In the genomic region with DNA sequence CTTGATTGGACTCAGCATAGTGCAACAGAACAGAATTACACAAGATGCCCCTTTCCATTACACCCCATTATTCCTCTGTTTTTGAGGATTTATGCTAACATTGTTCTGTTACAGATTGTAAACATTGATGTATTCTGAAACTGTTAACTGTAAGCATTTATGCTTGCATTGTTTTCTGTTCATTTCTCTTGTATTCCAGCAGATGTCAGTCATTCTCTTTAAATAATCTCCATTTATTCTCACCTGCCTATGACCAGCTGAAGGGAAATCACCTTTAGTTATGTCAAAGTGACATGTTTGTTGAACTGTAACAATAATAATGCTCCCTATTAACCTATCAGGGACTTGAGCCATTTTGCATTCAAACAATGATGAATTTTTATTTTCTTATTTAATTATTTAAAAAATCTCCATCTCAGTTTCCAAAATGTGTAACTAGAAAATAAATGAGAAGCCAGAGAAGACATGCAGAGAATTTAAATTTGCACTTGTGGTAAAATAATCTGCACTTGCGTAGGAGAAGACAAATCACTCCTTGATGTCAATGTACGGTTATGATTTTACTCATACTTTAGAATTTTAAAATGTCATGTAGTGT, we compare ENCODE assay signal across 8 cellular contexts. TPM values are rescaled to one million over a fixed set of nuclear protein-coding genes. Genes with fewer than 3 reads are reported as not detected.
DNase-seq lines count a peak whose midpoint lies in the region; ATAC-seq and TF ChIP-seq lines count a peak whose summit lies in the region.

No MANE protein-coding gene starts in this region.

- H3K27ac ChIP-seq in dorsolateral prefrontal cortex: peak overlapping the region in 6 of 59 donors; percentile 1 to 40 (median 23)

- peak; percentile 39 to 84 (median 72) for TF ChIP-seq CTCF in dorsolateral prefrontal cortex (IDR thresholded peaks at IDR 0.05 in 54 of 56, conservative IDR thresholded peaks at IDR 0.05 in 2 of 56; ENCODE audit: low read depth in 1 of 56, partially characterized antibody in 56 of 56)

- H3K27ac Mint-ChIP-seq in stimulated activated naive CD8-positive, alpha-beta T cell treated with anti-CD3 and anti-CD28 coated beads, Interleukin-15, amount 100 ng/mL, for 72 hours: no peak overlapping the region
- no peak overlapping the region for H3K27ac Mint-ChIP-seq in immature natural killer cell

- no peaks in the 10 kb centered on the region for H3K27me3 ChIP-seq in dorsolateral prefrontal cortex

- ATAC-seq in stimulated activated naive CD8-positive, alpha-beta T cell treated with anti-CD3 and anti-CD28 coated beads, Interleukin-15, amount 100 ng/mL, for 72 hours: peak; percentile 66
- ATAC-seq in stimulated activated naive CD8-positive, alpha-beta T cell treated with anti-CD3 and anti-CD28 coated beads, Interleukin-15, Interleukin-2, amounts not matched to agents 100 U/mL and 50 U/mL, for 24 hours: no peak
- peak; percentile 93 for ATAC-seq in HG02588 (IDR thresholded peaks at IDR 0.05; ENCODE audit: unreplicated experiment)

- no peak for DNase-seq in stimulated activated naive CD8-positive, alpha-beta T cell treated with anti-CD3 and anti-CD28 coated beads, Interleukin-15, amount 100 ng/mL, for 72 hours
- DNase-seq in stimulated activated naive CD8-positive, alpha-beta T cell treated with anti-CD3 and anti-CD28 coated beads, Interleukin-15, Interleukin-2, amounts not matched to agents 100 U/mL and 50 U/mL, for 24 hours: no peak
- peak; percentile 53 for DNase-seq in NCI-H1105 treated with DMSO at 0.1 percent for 48 hours (lab: John Stamatoyannopoulos, UW)
- DNase-seq in dorsolateral prefrontal cortex: no peak
- DNase-seq in superior temporal gyrus (ENCODE audit: extremely low spot score): peak; percentile 79
- no peak for DNase-seq in immature natural killer cell
- no peak for DNase-seq in germinal center (ENCODE audit: low spot score)

- no peaks in the 10 kb centered on the region for H3K36me3 Mint-ChIP-seq in immature natural killer cell

- H3K4me1 Mint-ChIP-seq in stimulated activated naive CD8-positive, alpha-beta T cell treated with anti-CD3 and anti-CD28 coated beads, Interleukin-15, amount 100 ng/mL, for 72 hours: no peaks in the 10 kb centered on the region
- no peaks in the 10 kb centered on the region for H3K4me1 Mint-ChIP-seq in immature natural killer cell

- intact Hi-C loops in dorsolateral prefrontal cortex (cut with DNase I): loop anchor here (2.0 to 10.0 kb wide), 3 partner anchors 669 to 957 kb away; no protein-coding TSS in a partner anchor

- H3K4me3 ChIP-seq in dorsolateral prefrontal cortex: peak overlapping the region in 2 of 59 donors; percentile 1

- no peaks in the 10 kb centered on the region for H3K9me3 Mint-ChIP-seq in stimulated activated naive CD8-positive, alpha-beta T cell treated with anti-CD3 and anti-CD28 coated beads, Interleukin-15, amount 100 ng/mL, for 72 hours
- H3K9me3 Mint-ChIP-seq in immature natural killer cell: no peaks in the 10 kb centered on the region

- no peaks in the 10 kb centered on the region for H3K27me3 Mint-ChIP-seq in stimulated activated naive CD8-positive, alpha-beta T cell treated with anti-CD3 and anti-CD28 coated beads, Interleukin-15, amount 100 ng/mL, for 72 hours
- H3K27me3 Mint-ChIP-seq in immature natural killer cell (ENCODE audit: low read depth in 3 of 3): no peaks in the 10 kb centered on the region

- no peak overlapping the region for H3K4me3 Mint-ChIP-seq in stimulated activated naive CD8-positive, alpha-beta T cell treated with anti-CD3 and anti-CD28 coated beads, Interleukin-15, amount 100 ng/mL, for 72 hours
- H3K4me3 Mint-ChIP-seq in immature natural killer cell: no peak overlapping the region

RNA-seq across cellular contexts. Expression of a gene that starts 58.0 kb away (rescaled TPM):
- total RNA-seq in dorsolateral prefrontal cortex: 100 to 1,000 TPM in 26 of 120 experiments, 10 to 100 TPM in 94; 65.9 to 118 (median 91.8) TPM
- polyA plus RNA-seq in immature natural killer cell: 100 to 1,000 TPM in 1 of 3 donors, 10 to 100 TPM in 2; 56.6 to 117 (median 98.4) TPM

Comparison
In these comparisons a context has a peak if more than half of its experiments do, and no peak if none do; other contexts are left out.
1. DNase-seq: peak in NCI-H1105 treated with DMSO at 0.1 percent for 48 hours (single experiment) and superior temporal gyrus (single experiment); none in stimulated activated naive CD8-positive, alpha-beta T cell treated with anti-CD3 and anti-CD28 coated beads, Interleukin-15, amount 100 ng/mL, for 72 hours (0 of 2), stimulated activated naive CD8-positive, alpha-beta T cell treated with anti-CD3 and anti-CD28 coated beads, Interleukin-15, Interleukin-2, amounts not matched to agents 100 U/mL and 50 U/mL, for 24 hours (single experiment), dorsolateral prefrontal cortex (0 of 10), immature natural killer cell (0 of 3) and germinal center (single experiment).